Comparison of ENCODE assay signal across 9 cellular contexts in the genomic region with DNA sequence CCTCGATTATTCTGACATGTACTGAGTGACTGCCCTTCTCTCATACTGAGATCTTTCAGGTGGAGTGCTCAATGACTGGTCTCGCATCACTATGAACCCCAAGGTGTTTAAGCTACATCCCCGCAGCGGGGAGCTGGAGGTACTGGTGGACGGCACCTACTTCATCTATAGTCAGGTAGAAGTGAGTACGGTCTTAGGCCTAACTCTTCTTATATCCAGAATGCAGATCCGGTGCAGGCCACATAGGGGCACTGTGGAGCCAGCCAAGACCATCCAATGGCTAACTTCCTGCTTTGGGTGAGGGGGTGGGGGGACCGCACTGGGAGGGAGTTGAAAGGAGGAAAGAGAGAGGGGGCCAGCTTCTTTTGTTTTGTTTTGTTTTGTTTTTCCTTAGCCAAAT. TPM values are rescaled to one million over a fixed set of nuclear protein-coding genes. Genes with fewer than 3 reads are reported as not detected.
DNase-seq lines count a peak whose midpoint lies in the region; ATAC-seq and TF ChIP-seq lines count a peak whose summit lies in the region.
"Had no signal": no experiment of that assay in that cellular context is flagged by ENCODE, and none has a peak within 500 bp of the region (broad histone marks: within the 10 kb centered on the region; RNA-seq: fewer than 3 reads in every experiment).

No MANE protein-coding gene starts in this region.

- H3K9me3 ChIP-seq in BE2C (no peaks in the 10 kb centered on the region), MG63 (no peaks in the 10 kb centered on the region)

- DNase-seq in BE2C (peak; percentile 52), T-helper 9 cell (peak; percentile 2), fibroblast of pulmonary artery (ENCODE audit: low read depth) (peak; percentile 45), dedifferentiated amniotic fluid mesenchymal stem cell (ENCODE audit: extremely low spot score) (no peak), MG63 (no peak)
- peak; percentile 18 to 37 for DNase-seq in stimulated activated CD4-positive, alpha-beta T cell treated with anti-CD3 and anti-CD28 coated beads, Interleukin-2, amount 100 ng/mL, for 24 hours
- DNase-seq: left cardiac atrium had no signal

- H3K36me3 ChIP-seq in BE2C (no peaks in the 10 kb centered on the region), MG63 (no peaks in the 10 kb centered on the region)

- no peaks in the 10 kb centered on the region for H3K4me1 ChIP-seq in BE2C

- H3K4me3 ChIP-seq in BE2C (ENCODE audit: low read depth, low read length) (no peak overlapping the region), fibroblast of pulmonary artery (replicated peaks; ENCODE audit: low read depth, low read length) (no peak overlapping the region), MG63 (no peak overlapping the region)

- peak; percentile 61 for TF ChIP-seq CTCF in BE2C (IDR thresholded peaks at IDR 0.05; ENCODE audit: low read depth, low read length)
- peak; percentile 76 for TF ChIP-seq CTCF in GM12873 (IDR thresholded peaks at IDR 0.05; ENCODE audit: insufficient read depth, low read depth, low read length, missing control alignments)
- peak; percentile 55 for TF ChIP-seq CTCF in fibroblast of pulmonary artery (IDR thresholded peaks at IDR 0.05; ENCODE audit: low read length, missing control alignments)

- H3K27me3 ChIP-seq in BE2C (no peaks in the 10 kb centered on the region), MG63 (no peaks in the 10 kb centered on the region)

- ATAC-seq in HG03159 (IDR thresholded peaks at IDR 0.05; ENCODE audit: unreplicated experiment) = peak; percentile 59

RNA-seq across cellular contexts. Expression of a gene that starts 16.4 kb away (rescaled TPM):
- polyA plus RNA-seq in BE2C (2012; ENCODE audit: insufficient read depth, insufficient read length, low read depth) = not detected
- total RNA-seq in MG63 (2014; rRNA removed; shearing (Covaris generic); ENCODE audit: low replicate concordance) = not detected in 2 replicates
- total RNA-seq: left cardiac atrium had no signal

RNA-seq across cellular contexts. Expression of a gene that starts 28.9 kb away (rescaled TPM):
- not detected for polyA plus RNA-seq in BE2C (2012; ENCODE audit: insufficient read depth, insufficient read length, low read depth)
- not detected in 2 replicates for total RNA-seq in MG63 (2014; rRNA removed; shearing (Covaris generic); ENCODE audit: low replicate concordance)
- total RNA-seq: left cardiac atrium had no signal

Comparison
In these comparisons a context has a peak if more than half of its experiments do, and no peak if none do; other contexts are left out.
1. DNase-seq: peak in BE2C (single experiment), T-helper 9 cell (single experiment), fibroblast of pulmonary artery (single experiment) and stimulated activated CD4-positive, alpha-beta T cell treated with anti-CD3 and anti-CD28 coated beads, Interleukin-2, amount 100 ng/mL, for 24 hours (2 of 2); none in dedifferentiated amniotic fluid mesenchymal stem cell (single experiment) and MG63 (single experiment).
2. Peak in every context shown above with its lines, with median percentiles within 50 percentile points of each other: CTCF ChIP-seq.